ENCODE assay signal across 13 cellular contexts in the genomic region with DNA sequence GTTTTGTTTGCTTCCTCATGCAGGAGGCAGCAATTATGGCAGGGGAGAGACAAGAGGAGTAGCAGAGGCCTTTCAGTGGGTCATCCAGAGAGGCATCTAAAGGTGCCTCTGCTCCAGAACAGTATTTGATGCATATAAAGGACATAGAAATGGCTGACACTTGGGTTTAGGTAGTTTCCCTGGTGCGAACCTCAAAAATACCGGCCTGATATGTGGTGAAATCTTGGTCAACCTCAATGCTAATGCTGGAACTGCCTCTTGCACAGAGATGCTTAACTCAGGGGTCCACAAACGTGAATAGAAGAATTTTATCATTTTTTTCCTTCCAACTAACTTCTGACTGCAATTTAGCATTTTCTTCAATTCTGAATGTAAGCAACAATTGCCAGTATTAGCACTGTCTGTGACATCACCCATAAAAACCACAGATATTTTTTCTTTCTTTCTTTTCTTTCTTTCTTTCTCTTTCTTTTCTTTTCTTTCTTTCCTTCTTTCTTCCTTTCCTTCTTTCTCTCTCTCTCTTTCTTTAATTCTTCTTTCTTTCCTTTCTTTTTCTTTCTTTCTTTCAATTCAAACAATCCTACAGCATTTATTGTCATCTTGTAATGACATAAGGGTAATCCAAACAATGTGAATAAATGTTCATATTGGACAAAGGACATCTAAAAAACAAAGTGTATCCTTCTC.
A peak's percentile ranks its signal among the peaks of the same experiment; 100 is the strongest.
DNase-seq lines count a peak whose midpoint lies in the region; ATAC-seq and TF ChIP-seq lines count a peak whose summit lies in the region.
"Had no signal": no experiment of that assay in that cellular context is flagged by ENCODE, and none has a peak within 500 bp of the region (broad histone marks: within the 10 kb centered on the region; RNA-seq: fewer than 3 reads in every experiment).

No MANE protein-coding gene starts in this region.

- H3K36me3 ChIP-seq in uterus (no peaks in the 10 kb centered on the region), lower lobe of right lung (no peaks in the 10 kb centered on the region)
- H3K36me3 ChIP-seq: pancreas had no signal

- TF ChIP-seq CTCF in uterus (IDR thresholded peaks at IDR 0.05) (no peak), lower lobe of right lung (IDR thresholded peaks at IDR 0.05) (no peak)

- no peaks in the 10 kb centered on the region for H3K9me3 Mint-ChIP-seq in activated T-cell treated with anti-CD3 and anti-CD28 coated beads, Interleukin-2, amount 50 U/mL, for 72 hours
- no peaks in the 10 kb centered on the region for H3K9me3 Mint-ChIP-seq in activated naive CD8-positive, alpha-beta T cell treated with anti-CD3 and anti-CD28 coated beads, Interleukin-2, amount 50 U/mL, for 24 hours
- H3K9me3 Mint-ChIP-seq: T-helper 1 cell treated with Interleukin-12 subunit alpha and Interleukin-12 subunit beta and Interleukin-4 antibody, amounts not matched to agents 30 μg/mL and 1 μg/mL, for 36 hours; type B pancreatic cell had no signal

- H3K4me3 ChIP-seq in uterus = no peak overlapping the region
- H3K4me3 ChIP-seq in lower lobe of right lung = no peak overlapping the region
- H3K4me3 ChIP-seq: pancreas had no signal

- no peak for ATAC-seq in activated T-cell treated with anti-CD3 and anti-CD28 coated beads, Interleukin-2, amount 50 U/mL, for 72 hours (replicated peaks in 1 of 2)
- ATAC-seq in HG02678 (IDR thresholded peaks at IDR 0.05; ENCODE audit: unreplicated experiment) = peak; percentile 55
- ATAC-seq in activated naive CD8-positive, alpha-beta T cell treated with anti-CD3 and anti-CD28 coated beads, Interleukin-2, amount 50 U/mL, for 24 hours = peak; percentile 42
- peak; percentile 55 for ATAC-seq in stimulated activated naive CD8-positive, alpha-beta T cell treated with anti-CD3 and anti-CD28 coated beads, Interleukin-15, Interleukin-2, amounts not matched to agents 100 U/mL and 50 U/mL, for 24 hours
- no peak for ATAC-seq in HG03571 (IDR thresholded peaks at IDR 0.05; ENCODE audit: unreplicated experiment)
- no peak for ATAC-seq in lower lobe of right lung

- no peak for TF ChIP-seq POLR2A in uterus (IDR thresholded peaks at IDR 0.05)

- no peak for DNase-seq in activated T-cell treated with anti-CD3 and anti-CD28 coated beads, Interleukin-2, amount 50 U/mL, for 72 hours
- DNase-seq in activated T-cell treated with anti-CD3 and anti-CD28 coated beads, Interleukin-2, amount 50 U/mL, for 48 hours = no peak
- peak; percentile 10 for DNase-seq in activated naive CD8-positive, alpha-beta T cell treated with anti-CD3 and anti-CD28 coated beads, Interleukin-2, amount 50 U/mL, for 24 hours
- DNase-seq in stimulated activated naive CD8-positive, alpha-beta T cell treated with anti-CD3 and anti-CD28 coated beads, Interleukin-15, Interleukin-2, amounts not matched to agents 100 U/mL and 50 U/mL, for 24 hours = no peak
- DNase-seq in uterus = no peak
- no peak for DNase-seq in lower lobe of right lung
- DNase-seq: NCI-H1436 treated with DMSO at 0.1 percent for 48 hours had no signal

- H3K4me1 Mint-ChIP-seq in activated T-cell treated with anti-CD3 and anti-CD28 coated beads, Interleukin-2, amount 50 U/mL, for 72 hours (ENCODE audit: low read depth) = peaks cover 12% of the 10 kb centered on the region
- H3K4me1 Mint-ChIP-seq in activated naive CD8-positive, alpha-beta T cell treated with anti-CD3 and anti-CD28 coated beads, Interleukin-2, amount 50 U/mL, for 24 hours = peaks cover 15% of the 10 kb centered on the region
- H3K4me1 Mint-ChIP-seq: brain had no signal

- no peaks in the 10 kb centered on the region for H3K27me3 ChIP-seq in uterus
- H3K27me3 ChIP-seq in lower lobe of right lung (ENCODE audit: low read depth) = no peaks in the 10 kb centered on the region

- H3K4me1 ChIP-seq in uterus = no peaks in the 10 kb centered on the region
- H3K4me1 ChIP-seq in lower lobe of right lung = peaks cover 15% of the 10 kb centered on the region
- H3K4me1 ChIP-seq: pancreas had no signal

- H3K4me3 Mint-ChIP-seq in activated T-cell treated with anti-CD3 and anti-CD28 coated beads, Interleukin-2, amount 50 U/mL, for 72 hours = peak overlapping the region; percentile 4 to 81
- H3K4me3 Mint-ChIP-seq in activated naive CD8-positive, alpha-beta T cell treated with anti-CD3 and anti-CD28 coated beads, Interleukin-2, amount 50 U/mL, for 24 hours = no peak overlapping the region
- H3K4me3 Mint-ChIP-seq: brain; T-helper 1 cell treated with Interleukin-12 subunit alpha and Interleukin-12 subunit beta and Interleukin-4 antibody, amounts not matched to agents 30 μg/mL and 1 μg/mL, for 36 hours; type B pancreatic cell had no signal

- H3K9me3 ChIP-seq in uterus = no peaks in the 10 kb centered on the region
- H3K9me3 ChIP-seq in lower lobe of right lung = no peaks in the 10 kb centered on the region
- H3K9me3 ChIP-seq: pancreas had no signal

- H3K27ac ChIP-seq in uterus = no peak overlapping the region
- H3K27ac ChIP-seq in lower lobe of right lung = no peak overlapping the region
- H3K27ac ChIP-seq: pancreas had no signal

- H3K27me3 Mint-ChIP-seq in activated T-cell treated with anti-CD3 and anti-CD28 coated beads, Interleukin-2, amount 50 U/mL, for 72 hours (ENCODE audit: low read depth) = peaks cover 37% of the 10 kb centered on the region
- peaks cover 34% of the 10 kb centered on the region for H3K27me3 Mint-ChIP-seq in activated naive CD8-positive, alpha-beta T cell treated with anti-CD3 and anti-CD28 coated beads, Interleukin-2, amount 50 U/mL, for 24 hours

- intact Hi-C loops in uterus (cut with DNase I; ENCODE audit: low total_unique reads) = no loop called here
- intact Hi-C loops in lower lobe of right lung (cut with DNase I) = no loop called here

- no peaks in the 10 kb centered on the region for H3K36me3 Mint-ChIP-seq in activated T-cell treated with anti-CD3 and anti-CD28 coated beads, Interleukin-2, amount 50 U/mL, for 72 hours (ENCODE audit: insufficient read depth in 2 of 2)
- no peaks in the 10 kb centered on the region for H3K36me3 Mint-ChIP-seq in activated naive CD8-positive, alpha-beta T cell treated with anti-CD3 and anti-CD28 coated beads, Interleukin-2, amount 50 U/mL, for 24 hours (ENCODE audit: low read depth)
- H3K36me3 Mint-ChIP-seq: brain, type B pancreatic cell had no signal

- H3K27ac Mint-ChIP-seq in activated T-cell treated with anti-CD3 and anti-CD28 coated beads, Interleukin-2, amount 50 U/mL, for 72 hours = peak overlapping the region; percentile 29
- peak overlapping the region; percentile 53 for H3K27ac Mint-ChIP-seq in activated naive CD8-positive, alpha-beta T cell treated with anti-CD3 and anti-CD28 coated beads, Interleukin-2, amount 50 U/mL, for 24 hours
- H3K27ac Mint-ChIP-seq: brain; T-helper 1 cell treated with Interleukin-12 subunit alpha and Interleukin-12 subunit beta and Interleukin-4 antibody, amounts not matched to agents 30 μg/mL and 1 μg/mL, for 36 hours; type B pancreatic cell had no signal

Comparison
In these comparisons a context has a peak if more than half of its experiments do, and no peak if none do; other contexts are left out.
1. ATAC-seq: peak in HG02678 (single experiment), activated naive CD8-positive, alpha-beta T cell treated with anti-CD3 and anti-CD28 coated beads, Interleukin-2, amount 50 U/mL, for 24 hours (single experiment) and stimulated activated naive CD8-positive, alpha-beta T cell treated with anti-CD3 and anti-CD28 coated beads, Interleukin-15, Interleukin-2, amounts not matched to agents 100 U/mL and 50 U/mL, for 24 hours (single experiment); none in activated T-cell treated with anti-CD3 and anti-CD28 coated beads, Interleukin-2, amount 50 U/mL, for 72 hours (0 of 2), HG03571 (single experiment) and lower lobe of right lung (0 of 2).